Comparison of ENCODE assay signal across 8 cellular contexts in genomic region chr16:30117768-30118167, GRCh38. TPM values are rescaled to one million over a fixed set of nuclear protein-coding genes. Genes with fewer than 3 reads are reported as not detected.
"Had no signal": no experiment of that assay in that cellular context is flagged by ENCODE, and none has a peak within 500 bp of the region (broad histone marks: within the 10 kb centered on the region; RNA-seq: fewer than 3 reads in every experiment).

No MANE protein-coding gene starts in this region.

- H3K4me1 ChIP-seq: HAP-1 had no signal

- H3K9me3 ChIP-seq: HAP-1 had no signal

- DNase-seq: GM23248, GOT3, H7, IMR-90, KBM-7 had no signal

- H3K4me3 ChIP-seq: GM23248, HAP-1 had no signal

- H3K27ac ChIP-seq: GM23248, KMS-11 had no signal

RNA-seq across cellular contexts. Expression of gene GDPD3, which starts 4.4 kb away (rescaled TPM):
- total RNA-seq: H4 had no signal

RNA-seq across cellular contexts. Expression of gene TBX6, which starts 26.0 kb away (rescaled TPM):
- total RNA-seq: H4, IMR-90 had no signal
